In the genomic region with DNA sequence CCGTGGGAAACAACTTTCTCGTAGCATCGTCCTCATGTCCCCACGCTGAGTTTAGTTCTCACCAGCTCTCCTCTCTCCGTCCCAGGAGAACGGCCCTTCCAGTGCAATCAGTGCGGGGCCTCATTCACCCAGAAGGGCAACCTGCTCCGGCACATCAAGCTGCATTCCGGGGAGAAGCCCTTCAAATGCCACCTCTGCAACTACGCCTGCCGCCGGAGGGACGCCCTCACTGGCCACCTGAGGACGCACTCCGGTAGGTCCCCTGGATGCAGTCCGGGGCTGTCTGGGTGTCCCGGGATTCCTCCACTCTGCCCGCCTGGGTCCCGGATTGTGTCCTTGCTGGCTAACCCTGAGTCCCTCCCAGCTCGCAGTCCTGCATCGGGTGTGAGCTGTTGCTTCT, we compare ENCODE assay signal across 21 cellular contexts.
DNase-seq lines count a peak whose midpoint lies in the region; ATAC-seq lines count a peak whose summit lies in the region.
"Had no signal": no experiment of that assay in that cellular context is flagged by ENCODE, and none has a peak within 500 bp of the region (broad histone marks: within the 10 kb centered on the region; RNA-seq: fewer than 3 reads in every experiment).

No MANE protein-coding gene starts in this region.

- H3K36me3 Mint-ChIP-seq in activated T-cell treated with anti-CD3 and anti-CD28 coated beads, Interleukin-2, amount 50 U/mL, for 24 hours (ENCODE audit: low read depth): peaks cover 98% of the 10 kb centered on the region
- peaks cover 51% of the 10 kb centered on the region for H3K36me3 Mint-ChIP-seq in activated naive CD8-positive, alpha-beta T cell treated with anti-CD3 and anti-CD28 coated beads, Interleukin-2, amount 10 ng/mL, durations not matched to agents 7 days and 5 days
- peaks cover 55% of the 10 kb centered on the region for H3K36me3 Mint-ChIP-seq in stimulated activated memory B cell treated with anti-CD40 and anti-IgM and Interleukin-4, amounts not matched to agents 10 μg/mL and 1 μg/mL and 100 μg/mL, for 72 hours

- H3K4me1 Mint-ChIP-seq in activated T-cell treated with anti-CD3 and anti-CD28 coated beads, Interleukin-2, amount 50 U/mL, for 24 hours (ENCODE audit: low read depth): peaks cover 93% of the 10 kb centered on the region
- H3K4me1 Mint-ChIP-seq in activated naive CD8-positive, alpha-beta T cell treated with anti-CD3 and anti-CD28 coated beads, Interleukin-2, amount 10 ng/mL, durations not matched to agents 7 days and 5 days: peaks cover 40% of the 10 kb centered on the region
- H3K4me1 Mint-ChIP-seq in stimulated activated memory B cell treated with anti-CD40 and anti-IgM and Interleukin-4, amounts not matched to agents 10 μg/mL and 1 μg/mL and 100 μg/mL, for 72 hours: peaks cover 54% of the 10 kb centered on the region

- H3K9me3 Mint-ChIP-seq in activated T-cell treated with anti-CD3 and anti-CD28 coated beads, Interleukin-2, amount 50 U/mL, for 24 hours: no peaks in the 10 kb centered on the region
- H3K9me3 Mint-ChIP-seq in activated naive CD8-positive, alpha-beta T cell treated with anti-CD3 and anti-CD28 coated beads, Interleukin-2, amount 10 ng/mL, durations not matched to agents 7 days and 5 days: no peaks in the 10 kb centered on the region
- H3K9me3 Mint-ChIP-seq in stimulated activated memory B cell treated with anti-CD40 and anti-IgM and Interleukin-4, amounts not matched to agents 10 μg/mL and 1 μg/mL and 100 μg/mL, for 72 hours: no peaks in the 10 kb centered on the region
- H3K9me3 Mint-ChIP-seq: HFFc6 had no signal

- no peak overlapping the region for H3K4me3 Mint-ChIP-seq in activated T-cell treated with anti-CD3 and anti-CD28 coated beads, Interleukin-2, amount 50 U/mL, for 24 hours
- H3K4me3 Mint-ChIP-seq in activated naive CD8-positive, alpha-beta T cell treated with anti-CD3 and anti-CD28 coated beads, Interleukin-2, amount 10 ng/mL, durations not matched to agents 7 days and 5 days: no peak overlapping the region
- no peak overlapping the region for H3K4me3 Mint-ChIP-seq in stimulated activated memory B cell treated with anti-CD40 and anti-IgM and Interleukin-4, amounts not matched to agents 10 μg/mL and 1 μg/mL and 100 μg/mL, for 72 hours
- H3K4me3 Mint-ChIP-seq: HFFc6 had no signal

- no peaks in the 10 kb centered on the region for H3K36me3 ChIP-seq in H7 (replicated peaks; ENCODE audit: control insufficient read depth, insufficient read depth, low read length)
- H3K36me3 ChIP-seq: SJSA1 had no signal

- peak overlapping the region; percentile 86 for H3K27ac Mint-ChIP-seq in activated T-cell treated with anti-CD3 and anti-CD28 coated beads, Interleukin-2, amount 50 U/mL, for 24 hours
- peak overlapping the region; percentile 61 for H3K27ac Mint-ChIP-seq in activated naive CD8-positive, alpha-beta T cell treated with anti-CD3 and anti-CD28 coated beads, Interleukin-2, amount 10 ng/mL, durations not matched to agents 7 days and 5 days
- peak overlapping the region; percentile 71 for H3K27ac Mint-ChIP-seq in stimulated activated memory B cell treated with anti-CD40 and anti-IgM and Interleukin-4, amounts not matched to agents 10 μg/mL and 1 μg/mL and 100 μg/mL, for 72 hours
- H3K27ac Mint-ChIP-seq: HFFc6 had no signal

- no peaks in the 10 kb centered on the region for H3K27me3 Mint-ChIP-seq in activated T-cell treated with anti-CD3 and anti-CD28 coated beads, Interleukin-2, amount 50 U/mL, for 24 hours
- no peaks in the 10 kb centered on the region for H3K27me3 Mint-ChIP-seq in activated naive CD8-positive, alpha-beta T cell treated with anti-CD3 and anti-CD28 coated beads, Interleukin-2, amount 10 ng/mL, durations not matched to agents 7 days and 5 days
- H3K27me3 Mint-ChIP-seq in stimulated activated memory B cell treated with anti-CD40 and anti-IgM and Interleukin-4, amounts not matched to agents 10 μg/mL and 1 μg/mL and 100 μg/mL, for 72 hours: no peaks in the 10 kb centered on the region

- DNase-seq in activated T-cell treated with anti-CD3 and anti-CD28 coated beads, Interleukin-2, amount 50 U/mL, for 24 hours: no peak
- DNase-seq in activated T-cell treated with anti-CD3 and anti-CD28 coated beads, Interleukin-2, amount 50 U/mL, for 48 hours: no peak
- peak; percentile 44 for DNase-seq in H7
- DNase-seq in activated naive CD8-positive, alpha-beta T cell treated with anti-CD3 and anti-CD28 coated beads, Interleukin-2, amount 10 ng/mL, durations not matched to agents 7 days and 5 days: no peak
- DNase-seq in amniotic stem cell (lab: John Stamatoyannopoulos, UW): no peak
- DNase-seq: ACHN; activated CD4-positive, alpha-beta T cell treated with anti-CD3 and anti-CD28 coated beads, Interleukin-2, amount 50 U/mL, for 48 hours; DMS 273 treated with DMSO at 0.1 percent for 48 hours; effector CD8-positive, alpha-beta T cell; foreskin fibroblast; HFFc6; mesendoderm; NCI-H1092; NCI-H187; NCI-H526 treated with DMSO at 0.1 percent for 48 hours had no signal

- ATAC-seq in activated naive CD8-positive, alpha-beta T cell treated with anti-CD3 and anti-CD28 coated beads, Interleukin-2, amount 10 ng/mL, durations not matched to agents 7 days and 5 days (ENCODE audit: low read depth): no peak
- no peak for ATAC-seq in stimulated activated memory B cell treated with anti-CD40 and anti-IgM and Interleukin-4, amounts not matched to agents 10 μg/mL and 1 μg/mL and 100 μg/mL, for 72 hours
- ATAC-seq in GM21723 (IDR thresholded peaks at IDR 0.05; ENCODE audit: unreplicated experiment): no peak
- no peak for ATAC-seq in GM18861 (IDR thresholded peaks at IDR 0.05; ENCODE audit: unreplicated experiment)
- ATAC-seq: left lobe of liver had no signal

- no peak overlapping the region for H3K4me3 ChIP-seq in H7 (ENCODE audit: insufficient read depth, low read depth, low read length)
- H3K4me3 ChIP-seq: BLaER1, SJSA1 had no signal

- no peaks in the 10 kb centered on the region for H3K27me3 ChIP-seq in H7 (ENCODE audit: control insufficient read depth, insufficient read depth, low read length)
- H3K27me3 ChIP-seq: BLaER1 had no signal

- POLR2A ChIA-PET in activated naive CD8-positive, alpha-beta T cell treated with anti-CD3 and anti-CD28 coated beads, Interleukin-2, amount 10 ng/mL, durations not matched to agents 7 days and 5 days (lab: Charles Lee): no interaction called here
